ENCODE assay signal across 20 cellular contexts in genomic region chr1:39301606-39302005, GRCh38.
"Had no signal": no experiment of that assay in that cellular context is flagged by ENCODE, and none has a peak within 500 bp of the region (broad histone marks: within the 10 kb centered on the region; RNA-seq: fewer than 3 reads in every experiment).

No MANE protein-coding gene starts in this region.

- H3K27ac ChIP-seq: colonic mucosa, esophagus muscularis mucosa, left ventricle myocardium inferior, neutrophil, pancreas, psoas muscle, right atrium auricular region, tibial artery, VCaP had no signal

- H3K4me1 ChIP-seq: colonic mucosa, left ventricle myocardium inferior, psoas muscle, right atrium auricular region had no signal

- FAIRE-seq: frontal cortex, pancreas had no signal

- H3K4me3 ChIP-seq: colonic mucosa, esophagus muscularis mucosa, left ventricle myocardium inferior, pancreas, psoas muscle, right atrium auricular region, tibial artery had no signal

- H3K9me3 ChIP-seq: colonic mucosa, esophagus muscularis mucosa, left ventricle myocardium inferior, neutrophil, pancreas, psoas muscle, right atrium auricular region, tibial artery had no signal

- DNase-seq: activated CD4-positive, alpha-beta memory T cell treated with anti-CD3 and anti-CD28 coated beads, Interleukin-2, amount 10 ng/mL, durations not matched to agents 7 days and 5 days; activated CD4-positive, alpha-beta T cell treated with anti-CD3 and anti-CD28 coated beads, Interleukin-2, amount 10 ng/mL, durations not matched to agents 24 days and 14 days; activated effector memory CD4-positive, alpha-beta T cell treated with anti-CD3 and anti-CD28 coated beads, Interleukin-2, amount 50 U/mL, for 16 hours; activated naive CD4-positive, alpha-beta T cell treated with anti-CD3 and anti-CD28 coated beads, Interleukin-2, amount 10 ng/mL, durations not matched to agents 7 days and 5 days; activated T-cell treated with anti-CD3 and anti-CD28 coated beads, Interleukin-2, amount 50 U/mL, for 72 hours; aorta; colonic mucosa; glutamatergic neuron; hippocampal formation; left ventricle myocardium inferior; pancreas; psoas muscle; stimulated activated CD4-positive, alpha-beta T cell treated with anti-CD3 and anti-CD28 coated beads, Interleukin-12 subunit alpha, Interleukin-12 subunit beta, amount 100 ng/mL, for 4 hours; stimulated activated naive CD8-positive, alpha-beta T cell treated with anti-CD3 and anti-CD28 coated beads, Interleukin-15, amount 100 ng/mL, for 72 hours; tibial artery had no signal

- H3K27me3 ChIP-seq: colonic mucosa, esophagus muscularis mucosa, neutrophil, pancreas, right atrium auricular region, tibial artery had no signal
